In genomic region chr2:203691149-203691548, GRCh38 we compare ENCODE assay signal across 1 cellular context.
TF ChIP-seq lines count a peak whose summit lies in the region.

No MANE protein-coding gene starts in this region.

TF ChIP-seq in liver, 16 proteins besides CTCF, POLR2A, EP300 and RAD21:
- TF ChIP-seq NR2F2 (IDR thresholded peaks at IDR 0.05) (peak; percentile 97), ATF3 (IDR thresholded peaks at IDR 0.05) (no peak), HNF4A (conservative IDR thresholded peaks at IDR 0.05) (peak in 1 of 2 donors; percentile 20), SP1 (IDR thresholded peaks at IDR 0.05) (peak; percentile 24), GABPA (IDR thresholded peaks at IDR 0.05 in 1 of 2, conservative IDR thresholded peaks at IDR 0.05 in 1 of 2) (no peak), RXRA (IDR thresholded peaks at IDR 0.05) (no peak)
